Comparison of ENCODE assay signal across 2 cellular contexts in the genomic region with DNA sequence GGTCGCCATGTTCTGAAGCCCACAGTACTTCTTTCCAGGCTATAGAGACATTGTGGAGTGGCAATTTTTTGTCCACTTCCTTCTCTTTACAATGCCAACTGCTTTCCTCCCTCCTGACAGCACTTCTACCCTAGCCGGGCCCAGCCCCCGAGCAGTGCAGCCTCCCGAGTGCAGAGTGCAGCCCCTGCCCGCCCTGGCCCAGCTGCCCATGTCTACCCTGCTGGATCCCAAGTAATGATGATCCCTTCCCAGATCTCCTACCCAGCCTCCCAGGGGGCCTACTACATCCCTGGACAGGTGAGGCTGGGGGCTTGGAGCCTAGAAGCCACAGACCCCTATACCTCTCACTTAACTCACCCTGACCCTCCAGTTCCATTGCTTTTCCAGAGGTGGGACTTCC.
TF ChIP-seq lines count a peak whose summit lies in the region.

No MANE protein-coding gene starts in this region.

TF ChIP-seq in IMR-90, 13 proteins besides CTCF, POLR2A, EP300 and RAD21:
- TF ChIP-seq RFX5 (IDR thresholded peaks at IDR 0.05; ENCODE audit: low read depth, low read length), result no peak
- no peak for TF ChIP-seq CHD1 (IDR thresholded peaks at IDR 0.05; ENCODE audit: low read depth, low read length)
- TF ChIP-seq MAFK (IDR thresholded peaks at IDR 0.05; ENCODE audit: low read depth, low read length), result no peak
- no peak for TF ChIP-seq MAZ (IDR thresholded peaks at IDR 0.05; ENCODE audit: borderline replicate concordance, low read depth, low read length)
- no peak for TF ChIP-seq MXI1 (IDR thresholded peaks at IDR 0.05; ENCODE audit: borderline replicate concordance, low read depth, low read length)

TF ChIP-seq in K562, 482 proteins besides CTCF, POLR2A, EP300 and RAD21:
- no peak for TF ChIP-seq KAT7 (CRISPR knock-in tag; IDR thresholded peaks at IDR 0.05; ENCODE audit: borderline replicate concordance)
- no peak for TF ChIP-seq CBX2 (IDR thresholded peaks at IDR 0.05; ENCODE audit: insufficient read depth, low read length, poor library complexity, severe bottlenecking)
- TF ChIP-seq TEAD4 (IDR thresholded peaks at IDR 0.05; ENCODE audit: low read length), result no peak
- no peak for TF ChIP-seq TEAD4 (CRISPR knock-in tag; IDR thresholded peaks at IDR 0.05; ENCODE audit: borderline replicate concordance)
- TF ChIP-seq RBFOX2 (IDR thresholded peaks at IDR 0.05; ENCODE audit: low read depth, low read length), result 0 out of 2 replicates have a peak, but pooled peaks have one; percentile 43
- TF ChIP-seq ZKSCAN1 (IDR thresholded peaks at IDR 0.05; ENCODE audit: low read depth, low read length), result no peak
